8 cellular contexts compared by ENCODE assay signal in genomic region chr1:207963429-207964194, GRCh38. TPM values are rescaled to one million over a fixed set of nuclear protein-coding genes. Genes with fewer than 3 reads are reported as not detected.
DNase-seq lines count a peak whose midpoint lies in the region; ATAC-seq and TF ChIP-seq lines count a peak whose summit lies in the region.

No MANE protein-coding gene starts in this region.

- peak overlapping the region; percentile 41 to 83 for H2BK12ac ChIP-seq in mesenchymal stem cell (ENCODE audit: low read length in 2 of 2)

- peak overlapping the region in 1 of 2 experiments; percentile 3 for H3K23ac ChIP-seq in mesenchymal stem cell (ENCODE audit: low read length in 2 of 2)

- H4K91ac ChIP-seq in mesenchymal stem cell (ENCODE audit: low read length): peak overlapping the region; percentile 88

- no peaks in the 10 kb centered on the region for H3K9me3 Mint-ChIP-seq in CD8-positive, alpha-beta T cell

- peak; percentile 67 to 93 (median 82) for DNase-seq in CD8-positive, alpha-beta T cell
- peak; percentile 22 for DNase-seq in NCI-H82 treated with DMSO at 0.1 percent for 48 hours (lab: John Stamatoyannopoulos, UW; ENCODE audit: unreplicated experiment)
- DNase-seq in activated CD8-positive, alpha-beta memory T cell treated with anti-CD3 and anti-CD28 coated beads for 4 hours (ENCODE audit: low read depth in 2 of 2): peak; percentile 57 to 69
- DNase-seq in effector CD8-positive, alpha-beta T cell (lab: John Stamatoyannopoulos, UW): peak; percentile 78
- DNase-seq in mesenchymal stem cell: peak; percentile 78
- peak; percentile 61 for DNase-seq in stimulated activated CD8-positive, alpha-beta memory T cell treated with anti-CD3 and anti-CD28 coated beads, Interleukin-12 subunit alpha, Interleukin-12 subunit beta, amount 100 ng/mL, for 24 hours (ENCODE audit: extremely low read depth)

- peak; percentile 91 for ATAC-seq in CD8-positive, alpha-beta T cell
- ATAC-seq in GM19397 (IDR thresholded peaks at IDR 0.05; ENCODE audit: unreplicated experiment) (peak; percentile 87), HG03565 (IDR thresholded peaks at IDR 0.05; ENCODE audit: unreplicated experiment) (peak; percentile 82)

- H3K4me1 ChIP-seq in CD8-positive, alpha-beta T cell (ENCODE audit: insufficient read depth, low read length): peaks cover 8% of the 10 kb centered on the region
- peaks cover 20% of the 10 kb centered on the region for H3K4me1 ChIP-seq in mesenchymal stem cell (ENCODE audit: control insufficient read depth, insufficient read depth, low read depth, low read length)

- POLR2A ChIA-PET in CD8-positive, alpha-beta T cell (lab: Charles Lee): interaction anchor here (1.0 to 2.0 kb wide), 4 partner anchors 79 to 140 kb away, joined by 3 to 12 read pairs (median 6); no protein-coding TSS in a partner anchor

- H3K4me3 ChIP-seq in CD8-positive, alpha-beta T cell (ENCODE audit: low read depth, low read length): peak overlapping the region; percentile 71
- peak overlapping the region; percentile 53 to 77 for H3K4me3 ChIP-seq in mesenchymal stem cell (ENCODE audit: insufficient read depth in 1 of 2, low read depth in 1 of 2, low read length in 2 of 2)

- H3K4me3 Mint-ChIP-seq in CD8-positive, alpha-beta T cell: peak overlapping the region; percentile 85

- peak overlapping the region; percentile 55 for H3K27ac Mint-ChIP-seq in CD8-positive, alpha-beta T cell

- 2% methylated on average over 56 of the region's 58 CpGs for WGBS in mesenchymal stem cell

- peak overlapping the region; percentile 78 to 98 for H3K4ac ChIP-seq in mesenchymal stem cell (ENCODE audit: low read depth in 1 of 2, low read length in 2 of 2)

- H3K36me3 ChIP-seq in CD8-positive, alpha-beta T cell (ENCODE audit: insufficient read depth, low read length): no peaks in the 10 kb centered on the region
- peaks cover 0 to 3% of the 10 kb centered on the region in 2 experiments for H3K36me3 ChIP-seq in mesenchymal stem cell (ENCODE audit: control insufficient read depth in 1 of 2, insufficient read depth in 2 of 2, low read depth in 1 of 2, low read length in 2 of 2)

- no peaks in the 10 kb centered on the region for H3K9me3 ChIP-seq in CD8-positive, alpha-beta T cell (ENCODE audit: low read length)
- no peaks in the 10 kb centered on the region for H3K9me3 ChIP-seq in mesenchymal stem cell (ENCODE audit: control insufficient read depth, low read length)

- peak overlapping the region; percentile 94 for H2BK15ac ChIP-seq in mesenchymal stem cell (ENCODE audit: low read depth, poor library complexity, severe bottlenecking)

- peak overlapping the region; percentile 91 for H3K9ac ChIP-seq in mesenchymal stem cell (ENCODE audit: low read length)

- H3K18ac ChIP-seq in mesenchymal stem cell (ENCODE audit: low read depth in 1 of 2, low read length in 2 of 2): peak overlapping the region; percentile 90 to 95

- H3K4me2 ChIP-seq in mesenchymal stem cell (ENCODE audit: low read length, poor library complexity, severe bottlenecking): peak overlapping the region; percentile 87

- peaks cover 17% of the 10 kb centered on the region for H3K27me3 Mint-ChIP-seq in CD8-positive, alpha-beta T cell (ENCODE audit: low read depth)

- H2AFZ ChIP-seq in mesenchymal stem cell (ENCODE audit: low read depth, low read length): peak overlapping the region; percentile 98

- no peaks in the 10 kb centered on the region for H3K79me1 ChIP-seq in mesenchymal stem cell (replicated peaks; ENCODE audit: low read length, poor library complexity, severe bottlenecking)

- peak overlapping the region in 1 of 2 experiments; percentile 46 for H3K14ac ChIP-seq in mesenchymal stem cell (ENCODE audit: low read length in 2 of 2)

- no peak overlapping the region for H2AK5ac ChIP-seq in mesenchymal stem cell (ENCODE audit: low read length, severe bottlenecking)

- peak overlapping the region; percentile 71 for H2BK5ac ChIP-seq in mesenchymal stem cell (ENCODE audit: low read depth, low read length, poor library complexity, severe bottlenecking)

- H3K4me1 Mint-ChIP-seq in CD8-positive, alpha-beta T cell (ENCODE audit: low read depth): peaks cover 12% of the 10 kb centered on the region

- peak overlapping the region; percentile 28 for H3K27ac ChIP-seq in CD8-positive, alpha-beta T cell (ENCODE audit: low read depth, low read length)
- H3K27ac ChIP-seq in mesenchymal stem cell (ENCODE audit: low read length, poor library complexity, severe bottlenecking): no peak overlapping the region

- intact Hi-C loops in CD8-positive, alpha-beta T cell (cut with DNase I, micrococcal nuclease): loop anchor here (1.0 to 5.0 kb wide), 7 partner anchors 67 to 1864 kb away; partner anchors contain the start of genes PLXNA2 (in 1 of the 2) and UTP25 (in 1 of the 2)

- H4K8ac ChIP-seq in mesenchymal stem cell (ENCODE audit: low read length): peak overlapping the region; percentile 99

- peak; percentile 99 for TF ChIP-seq CTCF in CD8-positive, alpha-beta T cell (IDR thresholded peaks at IDR 0.05)

- CTCF ChIA-PET in CD8-positive, alpha-beta T cell (lab: Charles Lee): interaction anchor here (0.6 to 6.4 kb wide), 43 partner anchors 8 to 343 kb away, joined by 3 to 86 read pairs (median 5); no protein-coding TSS in a partner anchor

- H3K36me3 Mint-ChIP-seq in CD8-positive, alpha-beta T cell: no peaks in the 10 kb centered on the region

- peak overlapping the region; percentile 2 for H2BK120ac ChIP-seq in mesenchymal stem cell (ENCODE audit: low read depth, low read length)

- peaks cover 4% of the 10 kb centered on the region for H3K27me3 ChIP-seq in CD8-positive, alpha-beta T cell (ENCODE audit: insufficient read depth, low read length)
- no peaks in the 10 kb centered on the region for H3K27me3 ChIP-seq in mesenchymal stem cell (ENCODE audit: control insufficient read depth in 1 of 2, insufficient read depth in 1 of 2, low read length in 2 of 2)

RNA-seq across cellular contexts. Expression of gene CD34, which starts 52.7 kb away (rescaled TPM):
- not detected for total RNA-seq in CD8-positive, alpha-beta T cell
- polyA plus RNA-seq in mesenchymal stem cell (2013, experiment 1 of 2): 0.10 TPM
- 0.10 TPM for polyA plus RNA-seq in mesenchymal stem cell (2013, experiment 2 of 2)

Comparison
In these comparisons a context has a peak if more than half of its experiments do, and no peak if none do; other contexts are left out.
1. DNase-seq: peak in every context shown above with its lines; median percentile 82 in CD8-positive, alpha-beta T cell; 78 in effector CD8-positive, alpha-beta T cell; 78 in mesenchymal stem cell; 63 in activated CD8-positive, alpha-beta memory T cell treated with anti-CD3 and anti-CD28 coated beads for 4 hours; 61 in stimulated activated CD8-positive, alpha-beta memory T cell treated with anti-CD3 and anti-CD28 coated beads, Interleukin-12 subunit alpha, Interleukin-12 subunit beta, amount 100 ng/mL, for 24 hours; 22 in NCI-H82 treated with DMSO at 0.1 percent for 48 hours.